Comparison of ENCODE assay signal across 17 cellular contexts in genomic region chr16:84369938-84370627, GRCh38. TPM values are rescaled to one million over a fixed set of nuclear protein-coding genes. Genes with fewer than 3 reads are reported as not detected.
A peak's percentile ranks its signal among the peaks of the same experiment; 100 is the strongest.
DNase-seq lines count a peak whose midpoint lies in the region; ATAC-seq, FAIRE-seq and TF ChIP-seq lines count a peak whose summit lies in the region.
"Had no signal": no experiment of that assay in that cellular context is flagged by ENCODE, and none has a peak within 500 bp of the region (broad histone marks: within the 10 kb centered on the region; RNA-seq: fewer than 3 reads in every experiment).

No MANE protein-coding gene starts in this region.

- no peak overlapping the region for H3K9ac ChIP-seq in Loucy (ENCODE audit: low read depth, low read length, poor library complexity, severe bottlenecking)
- H3K9ac ChIP-seq in neuronal stem cell (ENCODE audit: low read depth, low read length, poor library complexity) = peak overlapping the region; percentile 50

- H3K4ac ChIP-seq in neuronal stem cell (ENCODE audit: low read length) = no peak overlapping the region

- H3K9me2 ChIP-seq in Loucy (replicated peaks; ENCODE audit: low read depth, low read length) = no peaks in the 10 kb centered on the region

- H2AK5ac ChIP-seq in neuronal stem cell (ENCODE audit: low read depth, low read length) = peak overlapping the region; percentile 12

- H4K20me1 ChIP-seq in Loucy (ENCODE audit: insufficient read depth, low read length, poor library complexity, severe bottlenecking) = no peaks in the 10 kb centered on the region

- FAIRE-seq in bronchial epithelial cell (lab: Jason Lieb, UNC) = no peak

- H3K4me2 ChIP-seq in Loucy (ENCODE audit: low read depth, low read length, poor library complexity, severe bottlenecking) (peak overlapping the region; percentile 17), neuronal stem cell (ENCODE audit: insufficient read depth, low read length, poor library complexity, severe bottlenecking) (no peak overlapping the region)

- H4K8ac ChIP-seq in neuronal stem cell (ENCODE audit: low read depth, low read length) = no peak overlapping the region

- H3K4me1 ChIP-seq in Loucy (ENCODE audit: insufficient read depth, low read length, poor library complexity, severe bottlenecking) (peaks cover 10% of the 10 kb centered on the region), neuronal stem cell (ENCODE audit: control insufficient read depth in 2 of 2, insufficient read depth in 1 of 2, low read depth in 1 of 2, low read length in 2 of 2) (peaks cover 6 to 18% of the 10 kb centered on the region in 2 donors)
- H3K4me1 ChIP-seq: foreskin keratinocyte had no signal

- no peak overlapping the region for H3K27ac ChIP-seq in neuronal stem cell (replicated peaks; ENCODE audit: low read length)
- H3K27ac ChIP-seq: cardiac muscle cell, foreskin keratinocyte had no signal

- no peak overlapping the region for H2BK5ac ChIP-seq in neuronal stem cell (ENCODE audit: low read length)

- H3K36me3 ChIP-seq in Loucy (ENCODE audit: insufficient read depth, low read length) = no peaks in the 10 kb centered on the region
- H3K36me3 ChIP-seq in bronchial epithelial cell (ENCODE audit: control insufficient read depth, insufficient read depth, low read length) = no peaks in the 10 kb centered on the region
- no peaks in the 10 kb centered on the region for H3K36me3 ChIP-seq in neuronal stem cell (replicated peaks in 1 of 2; ENCODE audit: control insufficient read depth in 2 of 2, insufficient read depth in 2 of 2, low read length in 2 of 2)
- H3K36me3 ChIP-seq: cardiac muscle cell had no signal

- no CpG with 5 or more reads among the region's 11 CpGs for WGBS in neuronal stem cell (ENCODE audit: extremely low coverage in 2 of 2, insufficient read length in 2 of 2, insufficient replicate concordance in 1 of 2), 2 donors

- peak overlapping the region; percentile 69 for H2BK15ac ChIP-seq in neuronal stem cell (ENCODE audit: low read length)

- ATAC-seq in HG02798 (IDR thresholded peaks at IDR 0.05; ENCODE audit: poor library complexity, unreplicated experiment) (no peak), HG02763 (IDR thresholded peaks at IDR 0.05; ENCODE audit: unreplicated experiment) (no peak), HG02610 (IDR thresholded peaks at IDR 0.05; ENCODE audit: unreplicated experiment) (no peak)
- ATAC-seq: activated CD4-positive, CD25-positive, alpha-beta regulatory T cell treated with anti-CD3 and anti-CD28 coated beads, Interleukin-2, amount 50 U/mL, for 24 hours; foreskin keratinocyte had no signal

- H3K14ac ChIP-seq in neuronal stem cell (ENCODE audit: low read length) = no peak overlapping the region

- H3K4me3 ChIP-seq in Loucy (ENCODE audit: low read length, poor library complexity, severe bottlenecking) = no peak overlapping the region
- peak overlapping the region; percentile 4 for H3K4me3 ChIP-seq in bronchial epithelial cell (ENCODE audit: low read depth, low read length)
- no peak overlapping the region for H3K4me3 ChIP-seq in neuronal stem cell (ENCODE audit: low read length in 2 of 2)
- H3K4me3 ChIP-seq: cardiac muscle cell had no signal

- no peaks in the 10 kb centered on the region for H3K79me2 ChIP-seq in Loucy (ENCODE audit: insufficient read depth, low read length)

- DNase-seq in DMS153 (lab: John Stamatoyannopoulos, UW) (peak; percentile 84), bronchial epithelial cell (ENCODE audit: low read depth) (peak; percentile 48), neuronal stem cell (ENCODE audit: low spot score) (no peak)
- DNase-seq in stimulated activated naive CD4-positive, alpha-beta T cell (lab: John Stamatoyannopoulos, UW) = no peak
- DNase-seq: endodermal cell, MM.1S, NCI-H226, SW 1271 had no signal

- peak overlapping the region; percentile 59 for H3K18ac ChIP-seq in neuronal stem cell (ENCODE audit: low read length)

- TF ChIP-seq CTCF in Loucy (conservative IDR thresholded peaks at IDR 0.05; ENCODE audit: low read length) = no peak
- TF ChIP-seq CTCF in bronchial epithelial cell (IDR thresholded peaks at IDR 0.05; ENCODE audit: insufficient read depth, low read length, severe bottlenecking) = no peak

- H4K91ac ChIP-seq in neuronal stem cell (ENCODE audit: low read depth, low read length, poor library complexity) = no peak overlapping the region

- H3F3A ChIP-seq in Loucy (ENCODE audit: low read depth) = no peaks in the 10 kb centered on the region

- peak overlapping the region; percentile 44 for H2BK120ac ChIP-seq in neuronal stem cell (ENCODE audit: low read depth, low read length)

- H3K9me3 ChIP-seq in Loucy (ENCODE audit: insufficient read depth, low read depth, low read length) (no peaks in the 10 kb centered on the region), neuronal stem cell (replicated peaks in 1 of 2; ENCODE audit: control insufficient read depth in 2 of 2, insufficient read depth in 1 of 2, low read depth in 1 of 2, low read length in 2 of 2) (peaks cover 0 to 6% of the 10 kb centered on the region in 2 donors)

- H2AFZ ChIP-seq in Loucy (ENCODE audit: low read length) (no peak overlapping the region), neuronal stem cell (ENCODE audit: low read length) (no peak overlapping the region)

- no peaks in the 10 kb centered on the region for H3K79me1 ChIP-seq in neuronal stem cell (ENCODE audit: low read depth, low read length)

- H3K27me3 ChIP-seq in Loucy (ENCODE audit: insufficient read depth, low read length, poor library complexity, severe bottlenecking) = no peaks in the 10 kb centered on the region
- H3K27me3 ChIP-seq in bronchial epithelial cell (ENCODE audit: control insufficient read depth, insufficient read depth, low read length) = peaks cover 2% of the 10 kb centered on the region
- H3K27me3 ChIP-seq in neuronal stem cell (ENCODE audit: control insufficient read depth in 3 of 3, insufficient read depth in 3 of 3, low read depth in 1 of 3, low read length in 3 of 3) = peaks cover 3 to 53% (median 27%) of the 10 kb centered on the region in 3 experiments

- no peak overlapping the region for H3K23ac ChIP-seq in neuronal stem cell (ENCODE audit: low read depth, low read length, poor library complexity)

- H2BK12ac ChIP-seq in neuronal stem cell (ENCODE audit: low read length) = peak overlapping the region; percentile 47

RNA-seq across cellular contexts. Expression of gene ATP2C2, which starts 1.7 kb away (rescaled TPM):
- total RNA-seq in bronchial epithelial cell = 32.1 and 204 TPM in 2 replicates
- polyA plus RNA-seq in neuronal stem cell (2013, experiment 1 of 2) = 0.24 TPM
- polyA plus RNA-seq in neuronal stem cell (2013, experiment 2 of 2) = 0.47 TPM
- total RNA-seq: cardiac muscle cell, HT1080 had no signal
- polyA plus RNA-seq: BJ had no signal

Comparison
In these comparisons a context has a peak if more than half of its experiments do, and no peak if none do; other contexts are left out.
1. DNase-seq: peak in DMS153 (single experiment) and bronchial epithelial cell (single experiment); none in neuronal stem cell (single experiment) and stimulated activated naive CD4-positive, alpha-beta T cell (0 of 6).